Comparison of ENCODE assay signal across 28 cellular contexts in the genomic region with DNA sequence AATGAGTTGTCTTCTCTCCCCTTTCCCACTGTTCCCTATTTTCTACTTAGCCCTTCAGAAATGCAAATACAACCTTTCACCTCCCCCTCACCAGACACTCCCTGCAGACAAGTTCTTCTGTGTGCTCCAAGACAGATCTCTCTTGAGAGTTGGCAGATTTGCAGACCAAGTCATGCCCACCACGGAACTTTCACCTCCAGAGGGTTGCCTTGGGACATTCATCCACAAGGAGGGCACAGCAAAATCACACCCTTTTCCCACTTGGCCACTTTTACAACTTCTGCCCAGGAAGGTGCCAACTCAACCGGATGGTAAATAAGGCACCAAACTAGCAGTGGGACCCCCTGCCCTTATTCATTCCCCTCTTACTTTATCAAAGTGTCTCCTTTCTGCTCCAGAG.
"Had no signal": no experiment of that assay in that cellular context is flagged by ENCODE, and none has a peak within 500 bp of the region (broad histone marks: within the 10 kb centered on the region; RNA-seq: fewer than 3 reads in every experiment).

No MANE protein-coding gene starts in this region.

- H3K9me3 Mint-ChIP-seq: activated B cell treated with CpG ODN at 0.5 μM for 24 hours; activated naive CD8-positive, alpha-beta T cell treated with anti-CD3 and anti-CD28 coated beads, Interleukin-2, amount 50 U/mL, for 24 hours had no signal

- H3K4me1 ChIP-seq: Peyer's patch, SJSA1 had no signal

- H3K4me3 Mint-ChIP-seq: activated B cell treated with CpG ODN at 0.5 μM for 24 hours; activated CD4-positive, alpha-beta memory T cell treated with anti-CD3 and anti-CD28 coated beads, Interleukin-2, amount 10 ng/mL, durations not matched to agents 7 days and 5 days; activated naive CD8-positive, alpha-beta T cell treated with anti-CD3 and anti-CD28 coated beads, Interleukin-2, amount 50 U/mL, for 24 hours; brain; T-helper 17 cell had no signal

- H3K27ac ChIP-seq: cardiac muscle cell, Peyer's patch, RWPE1, SJSA1 had no signal

- H3K4me3 ChIP-seq: cardiac muscle cell, MG63, Peyer's patch, SJSA1 had no signal

- H3K27me3 ChIP-seq: cardiac muscle cell, MG63, Peyer's patch, SJSA1 had no signal

- DNase-seq: activated B cell treated with CpG ODN at 0.5 μM for 24 hours; activated CD4-positive, alpha-beta memory T cell treated with anti-CD3 and anti-CD28 coated beads, Interleukin-2, amount 10 ng/mL, durations not matched to agents 7 days and 5 days; activated CD4-positive, alpha-beta T cell treated with anti-CD3 and anti-CD28 coated beads for 1 hour; activated CD4-positive, alpha-beta T cell treated with anti-CD3 and anti-CD28 coated beads, Interleukin-2, amount 50 U/mL, for 1 hour; activated CD8-positive, alpha-beta memory T cell treated with anti-CD3 and anti-CD28 coated beads, Interleukin-2, amount 50 U/mL, for 48 hours; activated effector memory CD4-positive, alpha-beta T cell treated with Interleukin-2 at 50 U/mL for 16 hours; activated naive CD4-positive, alpha-beta T cell treated with Interleukin-2 at 50 U/mL for 16 hours; activated naive CD8-positive, alpha-beta T cell treated with anti-CD3 and anti-CD28 coated beads, Interleukin-2, amount 50 U/mL, for 24 hours; activated T-cell treated with anti-CD3 and anti-CD28 coated beads, Interleukin-2, amount 50 U/mL, for 1 hour; amniotic stem cell; cerebellar nuclear complex; MG63; MV-4-11; NCI-H1092 treated with DMSO at 0.1 percent for 48 hours; NCI-H1417 treated with DMSO at 0.1 percent for 48 hours; NCI-H1694; NCI-H2029; NCI-H510A treated with DMSO at 0.1 percent for 48 hours; NCI-H69; Peyer's patch; Right ventricle myocardium superior; T-helper 17 cell; T-helper 9 cell had no signal

- H3K36me3 Mint-ChIP-seq: activated naive CD4-positive, alpha-beta T cell treated with anti-CD3 and anti-CD28 coated beads, Interleukin-2, amount 50 U/mL, for 72 hours; brain had no signal

- ATAC-seq: activated naive CD4-positive, alpha-beta T cell treated with anti-CD3 and anti-CD28 coated beads, Interleukin-2, amount 50 U/mL, for 72 hours; activated naive CD8-positive, alpha-beta T cell treated with anti-CD3 and anti-CD28 coated beads, Interleukin-2, amount 50 U/mL, for 24 hours; T-helper 17 cell had no signal

- H3K36me3 ChIP-seq: cardiac muscle cell, MG63, Peyer's patch, SJSA1 had no signal

- H3K4me1 Mint-ChIP-seq: activated B cell treated with CpG ODN at 0.5 μM for 24 hours; activated CD4-positive, alpha-beta memory T cell treated with anti-CD3 and anti-CD28 coated beads, Interleukin-2, amount 10 ng/mL, durations not matched to agents 7 days and 5 days; brain had no signal

- H3K9me3 ChIP-seq: MG63, Peyer's patch, SJSA1 had no signal

- H3K27ac Mint-ChIP-seq: activated B cell treated with CpG ODN at 0.5 μM for 24 hours; activated CD4-positive, alpha-beta memory T cell treated with anti-CD3 and anti-CD28 coated beads, Interleukin-2, amount 10 ng/mL, durations not matched to agents 7 days and 5 days; activated naive CD4-positive, alpha-beta T cell treated with anti-CD3 and anti-CD28 coated beads, Interleukin-2, amount 50 U/mL, for 72 hours; activated naive CD8-positive, alpha-beta T cell treated with anti-CD3 and anti-CD28 coated beads, Interleukin-2, amount 50 U/mL, for 24 hours; brain; T-helper 17 cell had no signal
